Comparison of ENCODE assay signal across 27 cellular contexts in the genomic region with DNA sequence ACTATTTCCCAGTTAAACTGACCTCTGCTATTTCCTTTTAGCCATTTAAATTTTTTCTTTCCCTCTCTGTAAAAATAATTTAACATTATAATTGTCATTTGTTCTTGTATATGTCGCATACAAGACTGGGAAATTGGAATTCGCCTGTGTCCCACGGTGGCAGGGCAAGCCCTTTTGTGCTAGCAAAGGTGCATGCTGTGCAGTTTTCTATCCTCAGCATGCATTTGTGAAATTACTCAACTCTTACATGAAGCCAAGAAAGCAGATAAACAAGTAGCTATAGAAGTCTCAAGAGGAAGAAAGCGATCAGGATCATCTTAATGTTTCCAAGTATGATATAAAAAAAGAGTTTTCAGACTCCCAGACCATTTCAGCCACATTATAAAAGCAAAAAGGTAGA.
"Had no signal": no experiment of that assay in that cellular context is flagged by ENCODE, and none has a peak within 500 bp of the region (broad histone marks: within the 10 kb centered on the region; RNA-seq: fewer than 3 reads in every experiment).

No MANE protein-coding gene starts in this region.

- H3K4me3 ChIP-seq: heart right ventricle, lower lobe of right lung, sigmoid colon, smooth muscle cell, stomach, suprapubic skin, tibial artery had no signal

- H3K4me1 ChIP-seq: heart right ventricle, lower lobe of right lung, sigmoid colon, stomach, suprapubic skin, tibial artery had no signal

- H3K36me3 ChIP-seq: heart right ventricle, lower lobe of right lung, neutrophil, sigmoid colon, stomach, suprapubic skin, tibial artery had no signal

- H3K9me3 ChIP-seq: neutrophil had no signal

- H3K27ac ChIP-seq: heart right ventricle, lower lobe of right lung, neutrophil, sigmoid colon, stomach, suprapubic skin, tibial artery had no signal

- ATAC-seq: esophagus mucosa; heart right ventricle; left lobe of liver; lower lobe of right lung; naive thymus-derived CD8-positive, alpha-beta T cell; stimulated activated naive B cell treated with anti-CD40 and anti-IgM and Interleukin-4, amounts not matched to agents 10 μg/mL and 1 μg/mL and 100 μg/mL, for 72 hours had no signal

- H3K4me1 Mint-ChIP-seq: activated naive CD4-positive, alpha-beta T cell treated with anti-CD3 and anti-CD28 coated beads, Interleukin-2, amount 10 ng/mL, durations not matched to agents 7 days and 5 days; activated naive CD8-positive, alpha-beta T cell treated with anti-CD3 and anti-CD28 coated beads, Interleukin-2, amount 10 ng/mL, durations not matched to agents 7 days and 5 days; naive thymus-derived CD8-positive, alpha-beta T cell; stimulated activated naive B cell treated with anti-CD40 and anti-IgM and Interleukin-4, amounts not matched to agents 10 μg/mL and 1 μg/mL and 100 μg/mL, for 72 hours had no signal

- H3K27ac Mint-ChIP-seq: activated naive CD4-positive, alpha-beta T cell treated with anti-CD3 and anti-CD28 coated beads, Interleukin-2, amount 10 ng/mL, durations not matched to agents 7 days and 5 days; activated naive CD8-positive, alpha-beta T cell treated with anti-CD3 and anti-CD28 coated beads, Interleukin-2, amount 10 ng/mL, durations not matched to agents 7 days and 5 days; activated T-helper 1 cell treated with anti-CD3 and anti-CD28 coated beads, Interleukin-12 subunit alpha, Interleukin-12 subunit beta, Interleukin-2, Interleukin-4 antibody, amounts not matched to agents 30 ng/mL and 10 ng/mL and 1 ng/mL, durations not matched to agents 14 hours and 24 hours and 36 hours; naive thymus-derived CD8-positive, alpha-beta T cell; progenitor cell of endocrine pancreas; stimulated activated naive B cell treated with anti-CD40 and anti-IgM and Interleukin-4, amounts not matched to agents 10 μg/mL and 1 μg/mL and 100 μg/mL, for 72 hours had no signal

- DNase-seq: activated CD4-positive, alpha-beta T cell treated with anti-CD3 and anti-CD28 coated beads for 4 hours; activated CD4-positive, alpha-beta T cell treated with anti-CD3 and anti-CD28 coated beads, Interleukin-2, amount 50 U/mL, for 4 hours; activated gamma-delta T cell; activated naive CD4-positive, alpha-beta T cell treated with anti-CD3 and anti-CD28 coated beads, Interleukin-2, amount 10 ng/mL, durations not matched to agents 7 days and 5 days; activated naive CD8-positive, alpha-beta T cell treated with anti-CD3 and anti-CD28 coated beads, Interleukin-2, amount 10 ng/mL, durations not matched to agents 7 days and 5 days; activated T-cell treated with anti-CD3 and anti-CD28 coated beads for 4 hours; amniotic stem cell; foreskin fibroblast; heart right ventricle; kidney glomerular epithelial cell; lower lobe of right lung; mesenchymal stem cell; naive thymus-derived CD8-positive, alpha-beta T cell; sigmoid colon; stimulated activated CD4-positive, alpha-beta T cell treated with anti-CD3 and anti-CD28 coated beads, Interleukin-1b, Interleukin-23, amount 100 ng/mL, for 48 hours; stimulated activated CD4-positive, alpha-beta T cell treated with anti-CD3 and anti-CD28 coated beads, Interleukin-4, amount 100 ng/mL, for 4 hours; stimulated activated naive B cell treated with anti-CD40 and anti-IgM and Interleukin-4, amounts not matched to agents 10 μg/mL and 1 μg/mL and 100 μg/mL, for 72 hours; stomach; T-helper 1 cell; tibial artery had no signal

- H3K36me3 Mint-ChIP-seq: activated naive CD4-positive, alpha-beta T cell treated with anti-CD3 and anti-CD28 coated beads, Interleukin-2, amount 10 ng/mL, durations not matched to agents 7 days and 5 days; activated naive CD8-positive, alpha-beta T cell treated with anti-CD3 and anti-CD28 coated beads, Interleukin-2, amount 10 ng/mL, durations not matched to agents 7 days and 5 days; naive thymus-derived CD8-positive, alpha-beta T cell; stimulated activated naive B cell treated with anti-CD40 and anti-IgM and Interleukin-4, amounts not matched to agents 10 μg/mL and 1 μg/mL and 100 μg/mL, for 72 hours had no signal

- H3K27me3 ChIP-seq: heart right ventricle, neutrophil, sigmoid colon, stomach, suprapubic skin, tibial artery had no signal

- H3K27me3 Mint-ChIP-seq: activated naive CD4-positive, alpha-beta T cell treated with anti-CD3 and anti-CD28 coated beads, Interleukin-2, amount 10 ng/mL, durations not matched to agents 7 days and 5 days; activated naive CD8-positive, alpha-beta T cell treated with anti-CD3 and anti-CD28 coated beads, Interleukin-2, amount 10 ng/mL, durations not matched to agents 7 days and 5 days; naive thymus-derived CD8-positive, alpha-beta T cell; progenitor cell of endocrine pancreas; stimulated activated naive B cell treated with anti-CD40 and anti-IgM and Interleukin-4, amounts not matched to agents 10 μg/mL and 1 μg/mL and 100 μg/mL, for 72 hours had no signal

- H3K4me3 Mint-ChIP-seq: activated naive CD4-positive, alpha-beta T cell treated with anti-CD3 and anti-CD28 coated beads, Interleukin-2, amount 10 ng/mL, durations not matched to agents 7 days and 5 days; activated naive CD8-positive, alpha-beta T cell treated with anti-CD3 and anti-CD28 coated beads, Interleukin-2, amount 10 ng/mL, durations not matched to agents 7 days and 5 days; activated T-helper 1 cell treated with anti-CD3 and anti-CD28 coated beads, Interleukin-12 subunit alpha, Interleukin-12 subunit beta, Interleukin-2, Interleukin-4 antibody, amounts not matched to agents 30 ng/mL and 10 ng/mL and 1 ng/mL, durations not matched to agents 14 hours and 24 hours and 36 hours; naive thymus-derived CD8-positive, alpha-beta T cell; stimulated activated naive B cell treated with anti-CD40 and anti-IgM and Interleukin-4, amounts not matched to agents 10 μg/mL and 1 μg/mL and 100 μg/mL, for 72 hours had no signal
